Comparison of ENCODE assay signal across 22 cellular contexts in genomic region chr14:63297387-63297786, GRCh38. TPM values are rescaled to one million over a fixed set of nuclear protein-coding genes. Genes with fewer than 3 reads are reported as not detected.
A peak's percentile ranks its signal among the peaks of the same experiment; 100 is the strongest.
DNase-seq lines count a peak whose midpoint lies in the region; ATAC-seq, FAIRE-seq and TF ChIP-seq lines count a peak whose summit lies in the region.
"Had no signal": no experiment of that assay in that cellular context is flagged by ENCODE, and none has a peak within 500 bp of the region (broad histone marks: within the 10 kb centered on the region; RNA-seq: fewer than 3 reads in every experiment).

No MANE protein-coding gene starts in this region.

- no peaks in the 10 kb centered on the region for H3K36me3 ChIP-seq in H1 (ENCODE audit: control insufficient read depth in 2 of 4, insufficient read depth in 4 of 4, low read length in 3 of 4)

- TF ChIP-seq RAD21 in H1 (IDR thresholded peaks at IDR 0.05 in 1 of 2, conservative IDR thresholded peaks at IDR 0.05 in 1 of 2; ENCODE audit: low read depth in 2 of 2, low read length in 2 of 2) = no peak

- H2AK5ac ChIP-seq in H1 (ENCODE audit: low read depth, low read length) = no peak overlapping the region

- H3K23me2 ChIP-seq in H1 (ENCODE audit: low read depth, low read length) = no peaks in the 10 kb centered on the region

- no peak for TF ChIP-seq POLR2A in H1 (IDR thresholded peaks at IDR 0.05; ENCODE audit: control extremely low read depth in 1 of 2, low read depth in 2 of 2, low read length in 2 of 2)

- H3K56ac ChIP-seq in H1 (replicated peaks; ENCODE audit: insufficient read length, low read depth, low read length) = no peak overlapping the region

- H4K91ac ChIP-seq in H1 (replicated peaks; ENCODE audit: insufficient read length, low read length) = no peak overlapping the region

- H3K4me1 Mint-ChIP-seq in WTC11 = peaks cover 23% of the 10 kb centered on the region

- H2BK12ac ChIP-seq in H1 (ENCODE audit: low read depth, low read length) = no peak overlapping the region

- no peak overlapping the region for H3K9ac ChIP-seq in H1 (replicated peaks in 1 of 4; ENCODE audit: extremely low read depth in 1 of 4, low read depth in 3 of 4, low read length in 3 of 4)

- POLR2A ChIA-PET in WTC11 (lab: Charles Lee) = no interaction called here
- POLR2A ChIA-PET in H1 (lab: Charles Lee; ENCODE audit: partially characterized antibody) = no interaction called here

- no peak overlapping the region for H3K27ac Mint-ChIP-seq in WTC11
- H3K27ac Mint-ChIP-seq: CD4-positive, alpha-beta memory T cell had no signal

- no peak overlapping the region for H2BK120ac ChIP-seq in H1 (replicated peaks; ENCODE audit: low read depth, low read length)

- H2AFZ ChIP-seq in H1 (ENCODE audit: low read length) = no peak overlapping the region

- H3K79me2 ChIP-seq in H1 (ENCODE audit: control insufficient read depth in 1 of 2, insufficient read depth in 2 of 2, low read length in 2 of 2) = no peaks in the 10 kb centered on the region

- 77% methylated on average over 3 of the region's 3 CpGs; no CpG with 5 or more reads in 1 of the 2 experiments for WGBS in H1 (ENCODE audit: extremely low coverage in 1 of 2, insufficient coverage in 1 of 2, insufficient read length in 1 of 2, insufficient replicate concordance in 2 of 2, low coverage in 1 of 2, low lambda C conversion rate in 2 of 2, missing lambda C conversion rate in 1 of 2), 2 experiments

- peaks cover 0 to 5% (median 2%) of the 10 kb centered on the region in 4 experiments; a peak in 3 of 7 replicates for H3K4me1 ChIP-seq in H1 (replicated peaks in 1 of 4; ENCODE audit: control insufficient read depth in 3 of 4, insufficient read depth in 4 of 4, low read length in 3 of 4)

- H4K20me1 ChIP-seq in H1 (replicated peaks in 1 of 2; ENCODE audit: control insufficient read depth in 1 of 2, insufficient read depth in 2 of 2, low read length in 2 of 2) = no peaks in the 10 kb centered on the region

- no peak overlapping the region for H3K18ac ChIP-seq in H1 (ENCODE audit: extremely low read depth, low read length)

- FAIRE-seq in H1 (lab: Jason Lieb, UNC) = no peak
- FAIRE-seq: GM12891, GM19239 had no signal

- H4K5ac ChIP-seq in H1 (ENCODE audit: insufficient read length, low read depth, low read length) = no peak overlapping the region

- no peak for TF ChIP-seq EP300 in H1 (IDR thresholded peaks at IDR 0.05; ENCODE audit: borderline replicate concordance in 1 of 2, low read depth in 2 of 2, low read length in 2 of 2)

- no peak overlapping the region for H2BK15ac ChIP-seq in H1 (ENCODE audit: low read length)

- peaks cover 4% of the 10 kb centered on the region for H3K9me3 Mint-ChIP-seq in WTC11
- H3K9me3 Mint-ChIP-seq: CD4-positive, alpha-beta memory T cell had no signal

- no peak overlapping the region for H3K4me2 ChIP-seq in H1 (ENCODE audit: insufficient read depth in 1 of 2, low read depth in 2 of 2, low read length in 2 of 2)

- no peak overlapping the region for H4K8ac ChIP-seq in H1 (ENCODE audit: extremely low read depth, insufficient read depth, low read length)

- no peaks in the 10 kb centered on the region for H3K9me3 ChIP-seq in H1 (ENCODE audit: insufficient read depth in 2 of 2, low read depth in 1 of 2, low read length in 1 of 2)

- H3K4me3 ChIP-seq in H1 (ENCODE audit: extremely low read depth in 1 of 4, insufficient read depth in 2 of 4, low read depth in 3 of 4, low read length in 4 of 4) = no peak overlapping the region

- TF ChIP-seq CTCF in WTC11 (IDR thresholded peaks at IDR 0.05) = no peak
- no peak for TF ChIP-seq CTCF in H1 (IDR thresholded peaks at IDR 0.05; ENCODE audit: control extremely low read depth in 1 of 3, insufficient read depth in 1 of 3, low read depth in 1 of 3, low read length in 3 of 3)

- H3K27me3 Mint-ChIP-seq in WTC11 (ENCODE audit: low read depth) = no peaks in the 10 kb centered on the region

- H2BK20ac ChIP-seq in H1 (ENCODE audit: low read length) = no peak overlapping the region

- H3K14ac ChIP-seq in H1 (ENCODE audit: insufficient read length) = no peak overlapping the region

- H2BK5ac ChIP-seq in H1 (ENCODE audit: low read depth, low read length) = no peak overlapping the region

- no peak overlapping the region for H3K4ac ChIP-seq in H1 (replicated peaks; ENCODE audit: insufficient read length, low read depth, low read length)

- H3K79me1 ChIP-seq in H1 (ENCODE audit: low read depth, low read length) = no peaks in the 10 kb centered on the region

- no peak overlapping the region for H3K27ac ChIP-seq in H1 (ENCODE audit: low read depth, low read length)

- H3K4me3 Mint-ChIP-seq in WTC11 = no peak overlapping the region
- H3K4me3 Mint-ChIP-seq: CD4-positive, alpha-beta memory T cell had no signal

- no peaks in the 10 kb centered on the region for H3K27me3 ChIP-seq in H1 (replicated peaks in 1 of 4; ENCODE audit: control insufficient read depth in 3 of 4, extremely low read depth in 1 of 4, insufficient read depth in 3 of 4, low read length in 3 of 4)

- DNase-seq in WTC11 (ENCODE audit: low spot score) (no peak), H1 (ENCODE audit: low read depth in 1 of 2, low spot score in 2 of 2) (no peak), iPS DF 19.7 (ENCODE audit: low read depth, low spot score) (peak; percentile 15), inferior parietal cortex (ENCODE audit: extremely low spot score) (no peak), mesenteric fat pad (ENCODE audit: low spot score) (no peak)
- DNase-seq: C1 segment of cervical spinal cord; Calu3; CD4-positive, alpha-beta memory T cell; DMS53; DMS79 treated with DMSO at 0.1 percent for 48 hours; GF-D8; GOT3; H7; HCEC 1CT had no signal

- CTCF ChIA-PET in WTC11 (lab: Charles Lee) = interaction anchor here (2.1 kb wide), 1 partner anchor 11 kb away, joined by 7 read pairs; no protein-coding TSS in a partner anchor
- CTCF ChIA-PET in H1 (lab: Charles Lee; ENCODE audit: partially characterized antibody) = interaction anchor here (4.6 kb wide), 1 partner anchor 11 kb away, joined by 28 read pairs; no protein-coding TSS in a partner anchor

- no peaks in the 10 kb centered on the region for H3K36me3 Mint-ChIP-seq in WTC11
- H3K36me3 Mint-ChIP-seq: CD4-positive, alpha-beta memory T cell had no signal

- no peak overlapping the region for H3K23ac ChIP-seq in H1 (ENCODE audit: insufficient read length)

- ATAC-seq in WTC11 = peak; percentile 69
- ATAC-seq in GM21367 (IDR thresholded peaks at IDR 0.05; ENCODE audit: unreplicated experiment) = no peak

TF ChIP-seq in WTC11, 78 proteins besides CTCF, POLR2A, EP300 and RAD21 (continues in another document):
- TF ChIP-seq ATF2 (CRISPR knock-in tag; IDR thresholded peaks at IDR 0.05; ENCODE audit: borderline replicate concordance, low read depth) (no peak), ATF3 (CRISPR knock-in tag; conservative IDR thresholded peaks at IDR 0.05) (no peak), PRRX2 (CRISPR knock-in tag; IDR thresholded peaks at IDR 0.05) (no peak)

TF ChIP-seq in H1, 55 proteins besides CTCF, POLR2A, EP300 and RAD21:
- TF ChIP-seq MAFK (IDR thresholded peaks at IDR 0.05; ENCODE audit: low read depth, low read length) = 0 out of 2 replicates have a peak, but pooled peaks have one; percentile 13
- TF ChIP-seq MAX (IDR thresholded peaks at IDR 0.05) = no peak
- TF ChIP-seq POLR2AphosphoS5 (IDR thresholded peaks at IDR 0.05; ENCODE audit: low read depth, low read length) = no peak

RNA-seq across cellular contexts. Expression of gene GPHB5, which starts 21.3 kb away (rescaled TPM):
- total RNA-seq in WTC11 (2021) (not detected in 3 replicates), mesenteric fat pad (not detected)
- total RNA-seq in H1 (2021; fragmentation: NEBNext Ultra II Directional; extraction: Animal tissue kit (Norgen Biotek cat#: 25700)) = not detected in 2 replicates
- polyA plus RNA-seq in H1 (2011; rRNA removed) = not detected in 2 replicates
- not detected for polyA plus RNA-seq in H1 (2011; cell fraction: cytosol; rRNA removed)
- not detected for polyA plus RNA-seq in H1 (2011; cell fraction: nucleus; rRNA removed)
- polyA plus RNA-seq in H1 (2012, experiment 1 of 2) = not detected in 4 replicates
- not detected for polyA plus RNA-seq in H1 (2012, experiment 2 of 2)
- not detected for polyA plus RNA-seq in H1 (2013, experiment 1 of 2)
- polyA plus RNA-seq in H1 (2013, experiment 2 of 2) = not detected
- not detected in 2 replicates for polyA minus RNA-seq in H1 (2011; rRNA and poly(A)+ RNA removed)
- not detected for polyA minus RNA-seq in H1 (2011; cell fraction: cytosol; rRNA and poly(A)+ RNA removed)
- not detected for polyA minus RNA-seq in H1 (2011; cell fraction: nucleus; rRNA and poly(A)+ RNA removed)
- total RNA-seq: A172; A673; Calu3; CD4-positive, alpha-beta memory T cell; Daoy; G401; H7 had no signal
- polyA plus RNA-seq: BJ; CD4-positive, alpha-beta memory T cell had no signal
